Comparison of ENCODE assay signal across 18 cellular contexts in the genomic region with DNA sequence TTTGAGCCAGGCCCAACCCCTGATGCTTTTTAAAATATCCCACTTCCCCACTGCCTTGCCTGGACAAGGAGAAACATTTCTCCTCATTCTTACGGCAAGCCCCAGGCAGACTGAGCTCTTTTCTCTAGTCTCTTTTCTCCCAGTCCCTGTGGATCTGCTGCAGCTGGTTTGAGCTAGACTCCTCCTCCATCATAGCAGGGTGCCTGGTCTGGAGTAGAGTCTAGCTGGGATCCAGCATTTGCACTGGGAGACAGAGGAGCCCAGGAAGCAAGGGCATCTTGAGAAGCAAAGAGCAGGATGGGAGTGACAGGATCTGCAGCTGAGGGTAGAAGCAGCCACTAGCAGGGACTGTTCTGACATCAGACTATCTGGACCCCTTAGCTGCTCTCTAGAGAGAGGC.
DNase-seq lines count a peak whose midpoint lies in the region; ATAC-seq, FAIRE-seq and TF ChIP-seq lines count a peak whose summit lies in the region.
"Had no signal": no experiment of that assay in that cellular context is flagged by ENCODE, and none has a peak within 500 bp of the region (broad histone marks: within the 10 kb centered on the region; RNA-seq: fewer than 3 reads in every experiment).

No MANE protein-coding gene starts in this region.

- no peak overlapping the region for H3K27ac ChIP-seq in H1 (ENCODE audit: low read depth, low read length)
- no peak overlapping the region for H3K27ac ChIP-seq in mesendoderm (ENCODE audit: low read depth, low read length)
- H3K27ac ChIP-seq in body of pancreas, result no peak overlapping the region
- H3K27ac ChIP-seq: BLaER1, HL-60 had no signal

- H3K4me1 ChIP-seq in H1 (replicated peaks in 1 of 4; ENCODE audit: control insufficient read depth in 3 of 4, insufficient read depth in 4 of 4, low read length in 3 of 4), result peaks cover 0 to 18% (median 7%) of the 10 kb centered on the region in 4 experiments; a peak in 3 of 7 replicates
- H3K4me1 ChIP-seq in mesendoderm (ENCODE audit: control insufficient read depth, low read depth, low read length), result no peaks in the 10 kb centered on the region
- no peaks in the 10 kb centered on the region for H3K4me1 ChIP-seq in body of pancreas
- H3K4me1 ChIP-seq: BLaER1, Caco-2 had no signal

- H3K9ac ChIP-seq in H1 (replicated peaks in 1 of 4; ENCODE audit: extremely low read depth in 1 of 4, low read depth in 3 of 4, low read length in 3 of 4) (no peak overlapping the region), mesendoderm (ENCODE audit: low read length) (no peak overlapping the region)
- H3K9ac ChIP-seq: BLaER1 had no signal

- H4K5ac ChIP-seq in H1 (ENCODE audit: insufficient read length, low read depth, low read length), result no peak overlapping the region
- H4K5ac ChIP-seq in mesendoderm (ENCODE audit: low read length), result no peak overlapping the region

- WGBS in H1 (ENCODE audit: extremely low coverage in 1 of 2, insufficient coverage in 1 of 2, insufficient read length in 1 of 2, insufficient replicate concordance in 2 of 2, low coverage in 1 of 2, low lambda C conversion rate in 2 of 2, missing lambda C conversion rate in 1 of 2), 2 experiments, result 64% methylated on average over 1 of the region's 1 CpG; no CpG with 5 or more reads in 1 of the 2 experiments
- no CpG with 5 or more reads among the region's 1 CpG for WGBS in mesendoderm (ENCODE audit: extremely low coverage, insufficient coverage, low lambda C conversion rate)
- WGBS in body of pancreas, 2 donors, result 47 to 53% methylated on average over 1 of the region's 1 CpG

- H3K14ac ChIP-seq in H1 (ENCODE audit: insufficient read length), result no peak overlapping the region

- no peak for TF ChIP-seq RAD21 in H1 (IDR thresholded peaks at IDR 0.05 in 1 of 2, conservative IDR thresholded peaks at IDR 0.05 in 1 of 2; ENCODE audit: low read depth in 2 of 2, low read length in 2 of 2)

- H3K4me2 ChIP-seq in H1 (ENCODE audit: insufficient read depth in 1 of 2, low read depth in 2 of 2, low read length in 2 of 2) (no peak overlapping the region), mesendoderm (ENCODE audit: low read length) (no peak overlapping the region)
- H3K4me2 ChIP-seq: BLaER1 had no signal

- no peak overlapping the region for H3K56ac ChIP-seq in H1 (replicated peaks; ENCODE audit: insufficient read length, low read depth, low read length)
- no peak overlapping the region for H3K56ac ChIP-seq in mesendoderm (ENCODE audit: low read length)

- no peak for TF ChIP-seq POLR2A in H1 (IDR thresholded peaks at IDR 0.05; ENCODE audit: control extremely low read depth in 1 of 2, low read depth in 2 of 2, low read length in 2 of 2)
- no peak for TF ChIP-seq POLR2A in body of pancreas (IDR thresholded peaks at IDR 0.05)

- CTCF ChIA-PET in H1 (lab: Charles Lee; ENCODE audit: partially characterized antibody), result interaction anchor here (0.7 kb wide), 1 partner anchor 19 kb away, joined by 3 read pairs; no protein-coding TSS in a partner anchor

- H3K4ac ChIP-seq in H1 (replicated peaks; ENCODE audit: insufficient read length, low read depth, low read length) (no peak overlapping the region), mesendoderm (ENCODE audit: low read depth, low read length) (no peak overlapping the region)

- TF ChIP-seq CTCF in H1 (IDR thresholded peaks at IDR 0.05; ENCODE audit: control extremely low read depth in 1 of 3, insufficient read depth in 1 of 3, low read depth in 1 of 3, low read length in 3 of 3) (no peak), body of pancreas (IDR thresholded peaks at IDR 0.05) (no peak)

- H3K23ac ChIP-seq in H1 (ENCODE audit: insufficient read length) (no peak overlapping the region), mesendoderm (ENCODE audit: low read length) (no peak overlapping the region)

- POLR2A ChIA-PET in H1 (lab: Charles Lee; ENCODE audit: partially characterized antibody), result no interaction called here

- H3K9me3 ChIP-seq in H1 (ENCODE audit: insufficient read depth in 2 of 2, low read depth in 1 of 2, low read length in 1 of 2) (no peaks in the 10 kb centered on the region), body of pancreas (no peaks in the 10 kb centered on the region)
- H3K9me3 ChIP-seq: BLaER1, Caco-2 had no signal

- H3K23me2 ChIP-seq in H1 (ENCODE audit: low read depth, low read length), result no peaks in the 10 kb centered on the region

- H2BK20ac ChIP-seq in H1 (ENCODE audit: low read length), result peak overlapping the region; percentile 15; the same call in 1 of the 2 replicates

- H3K4me3 ChIP-seq in H1 (ENCODE audit: extremely low read depth in 1 of 4, insufficient read depth in 2 of 4, low read depth in 3 of 4, low read length in 4 of 4), result no peak overlapping the region
- H3K4me3 ChIP-seq in mesendoderm (ENCODE audit: low read length), result no peak overlapping the region
- no peak overlapping the region for H3K4me3 ChIP-seq in body of pancreas
- H3K4me3 ChIP-seq: BLaER1 had no signal

- H2BK5ac ChIP-seq in H1 (ENCODE audit: low read depth, low read length), result no peak overlapping the region; the same call in 1 of the 2 replicates
- no peak overlapping the region for H2BK5ac ChIP-seq in mesendoderm (ENCODE audit: low read length)

- no peaks in the 10 kb centered on the region for H3K27me3 ChIP-seq in H1 (replicated peaks in 1 of 4; ENCODE audit: control insufficient read depth in 3 of 4, extremely low read depth in 1 of 4, insufficient read depth in 3 of 4, low read length in 3 of 4)
- H3K27me3 ChIP-seq in mesendoderm (ENCODE audit: insufficient read depth, low read length, poor library complexity), result no peaks in the 10 kb centered on the region
- no peaks in the 10 kb centered on the region for H3K27me3 ChIP-seq in body of pancreas
- H3K27me3 ChIP-seq: BLaER1 had no signal

- no peaks in the 10 kb centered on the region for H4K20me1 ChIP-seq in H1 (replicated peaks in 1 of 2; ENCODE audit: control insufficient read depth in 1 of 2, insufficient read depth in 2 of 2, low read length in 2 of 2)
- H4K20me1 ChIP-seq: BLaER1 had no signal

- intact Hi-C loops in body of pancreas (cut with DNase I), result no loop called here

- no peaks in the 10 kb centered on the region for H3K79me2 ChIP-seq in H1 (ENCODE audit: control insufficient read depth in 1 of 2, insufficient read depth in 2 of 2, low read length in 2 of 2)
- no peaks in the 10 kb centered on the region for H3K79me2 ChIP-seq in mesendoderm (ENCODE audit: control insufficient read depth, insufficient read depth, low read length)

- H2BK15ac ChIP-seq in H1 (ENCODE audit: low read length) (peak overlapping the region; percentile 85; the same call in 1 of the 2 replicates), mesendoderm (replicated peaks; ENCODE audit: low read depth) (no peak overlapping the region)

- H2AFZ ChIP-seq in H1 (ENCODE audit: low read length), result peak overlapping the region; percentile 83

- no peak overlapping the region for H4K91ac ChIP-seq in H1 (replicated peaks; ENCODE audit: insufficient read length, low read length)

- H2AK5ac ChIP-seq in H1 (ENCODE audit: low read depth, low read length) (no peak overlapping the region), mesendoderm (ENCODE audit: low read length) (no peak overlapping the region)

- peak; percentile 2 for DNase-seq in NCI-H345 (lab: John Stamatoyannopoulos, UW)
- no peak for DNase-seq in NCI-H345 treated with DMSO at 0.1 percent for 48 hours (lab: John Stamatoyannopoulos, UW; ENCODE audit: unreplicated experiment)
- DNase-seq in H1 (ENCODE audit: low read depth in 1 of 2, low spot score in 2 of 2), result no peak
- DNase-seq in mesendoderm, result peak; percentile 16
- no peak for DNase-seq in body of pancreas
- DNase-seq in ecto neural progenitor cell (ENCODE audit: low spot score), result no peak
- DNase-seq: 8988T; AML-193; Caco-2; CD8-positive, alpha-beta memory T cell; DND-41; GF-D8; GOT3; HCEC 1CT; HFFc6 had no signal

- H3K36me3 ChIP-seq in H1 (ENCODE audit: control insufficient read depth in 2 of 4, insufficient read depth in 4 of 4, low read length in 3 of 4) (no peaks in the 10 kb centered on the region), mesendoderm (ENCODE audit: control insufficient read depth, insufficient read depth, low read length) (no peaks in the 10 kb centered on the region), body of pancreas (replicated peaks in 1 of 2; ENCODE audit: insufficient read depth in 1 of 2, low read depth in 2 of 2) (no peaks in the 10 kb centered on the region)
- H3K36me3 ChIP-seq: BLaER1 had no signal

- no peak for TF ChIP-seq EP300 in H1 (IDR thresholded peaks at IDR 0.05; ENCODE audit: borderline replicate concordance in 1 of 2, low read depth in 2 of 2, low read length in 2 of 2)

- ATAC-seq in GM18498 (IDR thresholded peaks at IDR 0.05; ENCODE audit: unreplicated experiment), result no peak
- no peak for ATAC-seq in body of pancreas

- H3K79me1 ChIP-seq in H1 (ENCODE audit: low read depth, low read length) (no peaks in the 10 kb centered on the region), mesendoderm (ENCODE audit: low read length) (no peaks in the 10 kb centered on the region)

- peak overlapping the region; percentile 86; the same call in 1 of the 2 replicates for H2BK12ac ChIP-seq in H1 (ENCODE audit: low read depth, low read length)

- H4K8ac ChIP-seq in H1 (ENCODE audit: extremely low read depth, insufficient read depth, low read length) (no peak overlapping the region), mesendoderm (ENCODE audit: low read depth, low read length) (no peak overlapping the region)

- H2BK120ac ChIP-seq in H1 (replicated peaks; ENCODE audit: low read depth, low read length) (no peak overlapping the region), mesendoderm (ENCODE audit: low read depth, low read length) (no peak overlapping the region)

- H3K18ac ChIP-seq in H1 (ENCODE audit: extremely low read depth, low read length) (peak overlapping the region; percentile 80), mesendoderm (ENCODE audit: low read length) (no peak overlapping the region)

- FAIRE-seq in H1 (lab: Jason Lieb, UNC), result no peak

TF ChIP-seq in H1, 55 proteins besides CTCF, POLR2A, EP300 and RAD21 (continues in another document):
- TF ChIP-seq TAF1 (IDR thresholded peaks at IDR 0.05; ENCODE audit: low read depth, low read length) (no peak), SIN3A (conservative IDR thresholded peaks at IDR 0.05 in 1 of 2, IDR thresholded peaks at IDR 0.05 in 1 of 2; ENCODE audit: low read depth in 1 of 2, low read length in 2 of 2) (no peak), KDM5A (IDR thresholded peaks at IDR 0.05; ENCODE audit: low read length) (no peak), TAF7 (optimal IDR thresholded peaks at IDR 0.05; ENCODE audit: borderline replicate concordance, low read depth, low read length) (no peak)
- TF ChIP-seq, protein P1, sequence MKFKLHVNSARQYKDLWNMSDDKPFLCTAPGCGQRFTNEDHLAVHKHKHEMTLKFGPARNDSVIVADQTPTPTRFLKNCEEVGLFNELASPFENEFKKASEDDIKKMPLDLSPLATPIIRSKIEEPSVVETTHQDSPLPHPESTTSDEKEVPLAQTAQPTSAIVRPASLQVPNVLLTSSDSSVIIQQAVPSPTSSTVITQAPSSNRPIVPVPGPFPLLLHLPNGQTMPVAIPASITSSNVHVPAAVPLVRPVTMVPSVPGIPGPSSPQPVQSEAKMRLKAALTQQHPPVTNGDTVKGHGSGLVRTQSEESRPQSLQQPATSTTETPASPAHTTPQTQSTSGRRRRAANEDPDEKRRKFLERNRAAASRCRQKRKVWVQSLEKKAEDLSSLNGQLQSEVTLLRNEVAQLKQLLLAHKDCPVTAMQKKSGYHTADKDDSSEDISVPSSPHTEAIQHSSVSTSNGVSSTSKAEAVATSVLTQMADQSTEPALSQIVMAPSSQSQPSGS (IDR thresholded peaks at IDR 0.05; ENCODE audit: low read length), result no peak

Comparison
In these comparisons a context has a peak if more than half of its experiments do, and no peak if none do; other contexts are left out.
1. DNase-seq: peak in NCI-H345 (single experiment) and mesendoderm (single experiment); none in NCI-H345 treated with DMSO at 0.1 percent for 48 hours (single experiment), H1 (0 of 2), body of pancreas (0 of 4) and ecto neural progenitor cell (single experiment).